In the genomic region with DNA sequence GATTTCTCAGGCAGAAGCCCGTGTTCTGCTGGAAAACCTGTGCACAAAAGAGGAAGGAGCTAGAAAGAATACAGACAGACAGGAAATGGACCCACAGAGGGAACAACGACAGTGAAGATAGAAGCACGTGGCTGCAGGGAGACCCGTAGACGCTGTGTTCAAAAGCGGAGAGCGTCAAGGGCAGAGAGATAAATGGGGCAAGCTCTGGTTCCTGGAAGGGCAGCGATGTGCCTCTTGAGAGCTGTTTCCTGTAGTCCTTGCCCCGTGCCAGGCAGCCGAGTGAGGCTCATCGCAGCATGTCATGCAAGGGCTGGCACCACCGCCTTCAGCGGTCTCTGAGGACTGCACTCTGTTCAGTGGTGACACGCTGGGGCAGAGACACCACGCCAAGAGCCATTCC, we compare ENCODE assay signal across 10 cellular contexts. TPM values are rescaled to one million over a fixed set of nuclear protein-coding genes. Genes with fewer than 3 reads are reported as not detected.
DNase-seq lines count a peak whose midpoint lies in the region; ATAC-seq, FAIRE-seq and TF ChIP-seq lines count a peak whose summit lies in the region.
"Had no signal": no experiment of that assay in that cellular context is flagged by ENCODE, and none has a peak within 500 bp of the region (broad histone marks: within the 10 kb centered on the region; RNA-seq: fewer than 3 reads in every experiment).

No MANE protein-coding gene starts in this region.

- DNase-seq in DMS153 (lab: John Stamatoyannopoulos, UW), result peak; percentile 61
- peak; percentile 73 for DNase-seq in NB4 (ENCODE audit: low read depth)
- peak; percentile 31 to 88 (median 83) for DNase-seq in adrenal gland
- peak in 2 of 9 donors; percentile 9 to 19 for DNase-seq in naive thymus-derived CD4-positive, alpha-beta T cell
- no peak for DNase-seq in stimulated activated CD4-positive, alpha-beta T cell treated with anti-CD3 and anti-CD28 coated beads, Interleukin-2, amount 100 ng/mL, for 48 hours
- DNase-seq in HTR-8/SVneo (ENCODE audit: insufficient read length, low spot score), result no peak
- DNase-seq: stimulated activated CD8-positive, alpha-beta memory T cell treated with anti-CD3 and anti-CD28 coated beads, Interleukin-4, amount 100 ng/mL, for 48 hours had no signal

- TF ChIP-seq POLR2A in NB4 (IDR thresholded peaks at IDR 0.05; ENCODE audit: extremely low read depth, insufficient read length), result no peak
- TF ChIP-seq POLR2A in adrenal gland (IDR thresholded peaks at IDR 0.05), result peak in 1 of 2 donors; percentile 21

- no peaks in the 10 kb centered on the region for H3K27me3 ChIP-seq in adrenal gland
- H3K27me3 ChIP-seq in naive thymus-derived CD4-positive, alpha-beta T cell (ENCODE audit: control insufficient read depth in 2 of 2, insufficient read depth in 2 of 2, low read length in 2 of 2), result no peaks in the 10 kb centered on the region

- no peak for TF ChIP-seq CTCF in NB4 (IDR thresholded peaks at IDR 0.05; ENCODE audit: low read depth, low read length)
- no peak for TF ChIP-seq CTCF in adrenal gland (IDR thresholded peaks at IDR 0.05)

- CTCF ChIA-PET in naive thymus-derived CD4-positive, alpha-beta T cell (lab: Charles Lee), result no interaction called here

- peak; percentile 56 for ATAC-seq in naive thymus-derived CD4-positive, alpha-beta T cell
- ATAC-seq in HG03469 (IDR thresholded peaks at IDR 0.05; ENCODE audit: unreplicated experiment), result no peak
- ATAC-seq in GM19467 (IDR thresholded peaks at IDR 0.05; ENCODE audit: unreplicated experiment), result no peak

- no peaks in the 10 kb centered on the region for H3K9me3 ChIP-seq in adrenal gland (replicated peaks in 1 of 3)
- H3K9me3 ChIP-seq in naive thymus-derived CD4-positive, alpha-beta T cell (ENCODE audit: control insufficient read depth in 2 of 3, low read length in 3 of 3), result no peaks in the 10 kb centered on the region

- peaks cover 23 to 71% (median 52%) of the 10 kb centered on the region in 5 donors for H3K36me3 Mint-ChIP-seq in naive thymus-derived CD4-positive, alpha-beta T cell

- peak overlapping the region; percentile 19 to 88 (median 79) for H3K27ac Mint-ChIP-seq in naive thymus-derived CD4-positive, alpha-beta T cell

- WGBS in adrenal gland, 4 donors, result 28 to 40% (median 30%) methylated on average over 15 of the region's 15 CpGs

- H3K4me3 Mint-ChIP-seq in naive thymus-derived CD4-positive, alpha-beta T cell, result peak overlapping the region in 3 of 10 donors; percentile 0 to 16 (median 8)

- H3K4me1 ChIP-seq in adrenal gland (replicated peaks in 1 of 2), result peaks cover 12 to 36% of the 10 kb centered on the region in 2 donors
- no peaks in the 10 kb centered on the region for H3K4me1 ChIP-seq in naive thymus-derived CD4-positive, alpha-beta T cell (ENCODE audit: control insufficient read depth in 2 of 2, insufficient read depth in 2 of 2, low read length in 2 of 2)

- H3K4me1 Mint-ChIP-seq in naive thymus-derived CD4-positive, alpha-beta T cell, result peaks cover 8 to 30% (median 15%) of the 10 kb centered on the region in 7 donors

- peaks cover 0 to 14% of the 10 kb centered on the region in 2 donors for H3K36me3 ChIP-seq in adrenal gland (replicated peaks in 1 of 2)
- peaks cover 0 to 79% (median 12%) of the 10 kb centered on the region in 3 experiments for H3K36me3 ChIP-seq in naive thymus-derived CD4-positive, alpha-beta T cell (ENCODE audit: control insufficient read depth in 2 of 3, insufficient read depth in 3 of 3, low read length in 3 of 3)

- intact Hi-C loops in adrenal gland (cut with DNase I), result no loop called here
- intact Hi-C loops in naive thymus-derived CD4-positive, alpha-beta T cell (cut with micrococcal nuclease), result no loop called here

- no peaks in the 10 kb centered on the region for H3K27me3 Mint-ChIP-seq in naive thymus-derived CD4-positive, alpha-beta T cell

- FAIRE-seq in HTR-8/SVneo (lab: Jason Lieb, UNC), result no peak

- POLR2A ChIA-PET in naive thymus-derived CD4-positive, alpha-beta T cell (lab: Charles Lee), result no interaction called here

- H3K9me3 Mint-ChIP-seq in naive thymus-derived CD4-positive, alpha-beta T cell, result peaks cover 0 to 2% (median 0%) of the 10 kb centered on the region in 11 donors

- no peak overlapping the region for H3K4me3 ChIP-seq in NB4 (ENCODE audit: low read depth, low read length)
- peak overlapping the region in 1 of 4 donors; percentile 23 for H3K4me3 ChIP-seq in adrenal gland
- no peak overlapping the region for H3K4me3 ChIP-seq in naive thymus-derived CD4-positive, alpha-beta T cell (ENCODE audit: low read length)

- peak overlapping the region in 4 of 5 donors; percentile 25 to 85 (median 66) for H3K27ac ChIP-seq in adrenal gland
- no peak overlapping the region for H3K27ac ChIP-seq in naive thymus-derived CD4-positive, alpha-beta T cell (ENCODE audit: low read depth, low read length)

RNA-seq across cellular contexts. Expression of a gene that starts 43.6 kb away (rescaled TPM):
- total RNA-seq in adrenal gland, result not detected
- not detected for polyA plus RNA-seq in adrenal gland
- not detected for total RNA-seq in naive thymus-derived CD4-positive, alpha-beta T cell
- polyA plus RNA-seq in naive thymus-derived CD4-positive, alpha-beta T cell, result not detected
- total RNA-seq: Daoy had no signal

Comparison
In these comparisons a context has a peak if more than half of its experiments do, and no peak if none do; other contexts are left out.
1. DNase-seq: peak in DMS153 (single experiment), NB4 (single experiment) and adrenal gland (7 of 7); none in stimulated activated CD4-positive, alpha-beta T cell treated with anti-CD3 and anti-CD28 coated beads, Interleukin-2, amount 100 ng/mL, for 48 hours (0 of 2) and HTR-8/SVneo (single experiment).